In genomic region chr18:58047556-58047882, GRCh38 we compare ENCODE assay signal across 22 cellular contexts. TPM values are rescaled to one million over a fixed set of nuclear protein-coding genes. Genes with fewer than 3 reads are reported as not detected.
DNase-seq lines count a peak whose midpoint lies in the region; ATAC-seq and TF ChIP-seq lines count a peak whose summit lies in the region.
"Had no signal": no experiment of that assay in that cellular context is flagged by ENCODE, and none has a peak within 500 bp of the region (broad histone marks: within the 10 kb centered on the region; RNA-seq: fewer than 3 reads in every experiment).

No MANE protein-coding gene starts in this region.

- BruUV-seq in PC-9 (replicated peaks; lab: Mats Ljungman, UMichigan): no TSS peak

- H3K27ac Mint-ChIP-seq in endodermal cell: no peak overlapping the region
- H3K27ac Mint-ChIP-seq: activated naive CD8-positive, alpha-beta T cell treated with anti-CD3 and anti-CD28 coated beads for 36 hours; activated T-helper 2 cell treated with anti-CD3 and anti-CD28 coated beads, Interferon-gamma antibody, Interleukin-2, Interleukin-4, amounts not matched to agents 10 μg/mL and 5 μg/mL and 100 μg/mL, durations not matched to agents 14 hours and 24 hours and 36 hours; CD4-positive, alpha-beta memory T cell; HFFc6; T-helper 1 cell treated with Interleukin-12 subunit alpha and Interleukin-12 subunit beta and Interleukin-4 antibody, amounts not matched to agents 30 μg/mL and 1 μg/mL, for 36 hours had no signal

- TF ChIP-seq POLR2A in thyroid gland (IDR thresholded peaks at IDR 0.05): no peak

- H3K9me3 Mint-ChIP-seq in endodermal cell: no peaks in the 10 kb centered on the region
- H3K9me3 Mint-ChIP-seq: activated naive CD8-positive, alpha-beta T cell treated with anti-CD3 and anti-CD28 coated beads for 36 hours; activated T-helper 2 cell treated with anti-CD3 and anti-CD28 coated beads, Interferon-gamma antibody, Interleukin-2, Interleukin-4, amounts not matched to agents 10 μg/mL and 5 μg/mL and 100 μg/mL, durations not matched to agents 14 hours and 24 hours and 36 hours; CD4-positive, alpha-beta memory T cell; HFFc6; T-helper 1 cell treated with Interleukin-12 subunit alpha and Interleukin-12 subunit beta and Interleukin-4 antibody, amounts not matched to agents 30 μg/mL and 1 μg/mL, for 36 hours had no signal

- H3F3A ChIP-seq in PC-9 (ENCODE audit: insufficient read depth, low read depth) (peaks cover 35% of the 10 kb centered on the region; the same call in 1 of the 2 replicates), neural cell (ENCODE audit: insufficient read depth, low read length, poor library complexity, severe bottlenecking) (no peaks in the 10 kb centered on the region)

- H3K9ac ChIP-seq in endodermal cell (ENCODE audit: extremely low read depth, low read length, poor library complexity, severe bottlenecking) (no peak overlapping the region), neural cell (ENCODE audit: low read length) (peak overlapping the region; percentile 97)
- H3K9ac ChIP-seq: KMS-11 had no signal

- H2AFZ ChIP-seq in PC-9 (no peak overlapping the region), neural cell (ENCODE audit: low read depth, low read length) (no peak overlapping the region)

- TF ChIP-seq RAD21 in neural cell (conservative IDR thresholded peaks at IDR 0.05): no peak

- no peak overlapping the region for H3K4me3 Mint-ChIP-seq in endodermal cell
- H3K4me3 Mint-ChIP-seq: activated naive CD8-positive, alpha-beta T cell treated with anti-CD3 and anti-CD28 coated beads for 36 hours; HFFc6; T-helper 1 cell treated with Interleukin-12 subunit alpha and Interleukin-12 subunit beta and Interleukin-4 antibody, amounts not matched to agents 30 μg/mL and 1 μg/mL, for 36 hours had no signal

- H4K20me1 ChIP-seq in PC-9 (ENCODE audit: insufficient read depth) (no peaks in the 10 kb centered on the region), neural cell (ENCODE audit: insufficient read depth) (peaks cover 11% of the 10 kb centered on the region)

- no peak for TF ChIP-seq EP300 in neural cell (conservative IDR thresholded peaks at IDR 0.05; ENCODE audit: poor library complexity, severe bottlenecking)

- peak overlapping the region; percentile 81 for H3K4me2 ChIP-seq in PC-9
- peak overlapping the region; percentile 80 for H3K4me2 ChIP-seq in neural cell (ENCODE audit: low read length)
- H3K4me2 ChIP-seq: KMS-11 had no signal

- peaks cover 44% of the 10 kb centered on the region for H3K4me1 ChIP-seq in PC-9 (replicated peaks; ENCODE audit: insufficient read depth)
- peaks cover 8% of the 10 kb centered on the region for H3K4me1 ChIP-seq in endodermal cell (ENCODE audit: control insufficient read depth, insufficient read depth, low read length)
- H3K4me1 ChIP-seq in thyroid gland: peaks cover 25 to 33% of the 10 kb centered on the region in 2 donors
- H3K4me1 ChIP-seq: SJCRH30 had no signal

- intact Hi-C loops in PC-9 (cut with micrococcal nuclease; ENCODE audit: unreplicated experiment): loop anchor here (10.0 kb wide), 1 partner anchor 447 kb away; no protein-coding TSS in a partner anchor
- intact Hi-C loops in thyroid gland (cut with DNase I): loop anchor here (10.0 kb wide), 1 partner anchor 267 kb away; no protein-coding TSS in a partner anchor

- peaks cover 7% of the 10 kb centered on the region; the same call in 1 of the 2 replicates for H3K36me3 ChIP-seq in PC-9 (ENCODE audit: low read depth)
- no peaks in the 10 kb centered on the region for H3K36me3 ChIP-seq in endodermal cell (ENCODE audit: control insufficient read depth, insufficient read depth, low read length)
- H3K36me3 ChIP-seq in neural cell (ENCODE audit: insufficient read depth, low read length): no peaks in the 10 kb centered on the region
- no peaks in the 10 kb centered on the region for H3K36me3 ChIP-seq in thyroid gland
- H3K36me3 ChIP-seq: brain microvascular endothelial cell, SJCRH30 had no signal

- H3K79me2 ChIP-seq in PC-9 (ENCODE audit: low read depth) (peaks cover 80% of the 10 kb centered on the region), neural cell (replicated peaks; ENCODE audit: insufficient read depth, low read length) (peaks cover 73% of the 10 kb centered on the region)

- CTCF ChIA-PET in PC-9 (lab: Charles Lee): no interaction called here

- ATAC-seq in GM19452 (IDR thresholded peaks at IDR 0.05; ENCODE audit: unreplicated experiment): no peak

- peaks cover 48% of the 10 kb centered on the region for H3K4me1 Mint-ChIP-seq in endodermal cell

- H3K9me3 ChIP-seq in PC-9 (ENCODE audit: insufficient read depth, low read depth) (no peaks in the 10 kb centered on the region), endodermal cell (ENCODE audit: control insufficient read depth, low read length) (no peaks in the 10 kb centered on the region), neural cell (ENCODE audit: low read length) (no peaks in the 10 kb centered on the region), thyroid gland (no peaks in the 10 kb centered on the region)
- H3K9me3 ChIP-seq: SJCRH30 had no signal

- H3K4me3 ChIP-seq in PC-9 (peak overlapping the region; percentile 91; the same call in 1 of the 2 replicates), endodermal cell (ENCODE audit: low read length) (no peak overlapping the region), neural cell (ENCODE audit: low read length) (peak overlapping the region; percentile 97), thyroid gland (replicated peaks in 1 of 3) (no peak overlapping the region)
- H3K4me3 ChIP-seq: SJCRH30 had no signal

- peaks cover 4% of the 10 kb centered on the region for H3K27me3 Mint-ChIP-seq in endodermal cell (ENCODE audit: insufficient read depth)
- H3K27me3 Mint-ChIP-seq: activated naive CD8-positive, alpha-beta T cell treated with anti-CD3 and anti-CD28 coated beads for 36 hours had no signal

- WGBS in endodermal cell (ENCODE audit: insufficient coverage in 1 of 2, insufficient read length in 1 of 2), 2 experiments: 100% methylated on average over 2 of the region's 3 CpGs; no CpG with 5 or more reads in 1 of the 2 experiments
- WGBS in thyroid gland, 2 donors: 86 to 87% methylated on average over 3 of the region's 3 CpGs

- no peak for TF ChIP-seq CTCF in PC-9 (conservative IDR thresholded peaks at IDR 0.05)
- peak; percentile 4 for TF ChIP-seq CTCF in endodermal cell (conservative IDR thresholded peaks at IDR 0.05)
- no peak for TF ChIP-seq CTCF in neural cell (IDR thresholded peaks at IDR 0.05; ENCODE audit: poor library complexity, severe bottlenecking)
- TF ChIP-seq CTCF in thyroid gland (IDR thresholded peaks at IDR 0.05): no peak

- no peaks in the 10 kb centered on the region for H3K36me3 Mint-ChIP-seq in endodermal cell (ENCODE audit: low read depth)
- H3K36me3 Mint-ChIP-seq: activated naive CD8-positive, alpha-beta T cell treated with anti-CD3 and anti-CD28 coated beads for 36 hours had no signal

- DNase-seq in PC-9: no peak
- DNase-seq in endodermal cell: no peak
- no peak for DNase-seq in thyroid gland
- no peak for DNase-seq in activated T-cell treated with anti-CD3 and anti-CD28 coated beads, Interleukin-2, amount 50 U/mL, for 48 hours
- DNase-seq in amniotic stem cell (lab: John Stamatoyannopoulos, UW): no peak
- no peak for DNase-seq in NCI-H1048 (lab: John Stamatoyannopoulos, UW)
- DNase-seq: activated CD4-positive, alpha-beta T cell treated with anti-CD3 and anti-CD28 coated beads for 48 hours; activated naive CD8-positive, alpha-beta T cell treated with anti-CD3 and anti-CD28 coated beads for 36 hours; brain microvascular endothelial cell; CD4-positive, alpha-beta memory T cell; DMS79; HFFc6; mammary epithelial cell; NCI-H187; NCI-H774; SJCRH30; stimulated activated CD4-positive, alpha-beta T cell treated with anti-CD3 and anti-CD28 coated beads, Interleukin-1b, Interleukin-23, amount 100 ng/mL, for 48 hours had no signal

- no peaks in the 10 kb centered on the region for H3K27me3 ChIP-seq in PC-9 (ENCODE audit: insufficient read depth, low read depth)
- no peaks in the 10 kb centered on the region for H3K27me3 ChIP-seq in endodermal cell (ENCODE audit: control insufficient read depth, insufficient read depth, low read length, poor library complexity, severe bottlenecking)
- H3K27me3 ChIP-seq in neural cell (ENCODE audit: insufficient read depth, low read depth, low read length): no peaks in the 10 kb centered on the region
- no peaks in the 10 kb centered on the region for H3K27me3 ChIP-seq in thyroid gland
- H3K27me3 ChIP-seq: brain microvascular endothelial cell, SJCRH30 had no signal

- POLR2A ChIA-PET in PC-9 (lab: Charles Lee; ENCODE audit: unreplicated experiment): no interaction called here

- H3K27ac ChIP-seq in PC-9 (no peak overlapping the region), endodermal cell (ENCODE audit: low read depth, low read length) (no peak overlapping the region), neural cell (ENCODE audit: low read length) (peak overlapping the region; percentile 99), thyroid gland (peak overlapping the region in 2 of 3 donors; percentile 88 to 93)
- H3K27ac ChIP-seq: brain microvascular endothelial cell, KMS-11, SJCRH30 had no signal

- H3K9me2 ChIP-seq in PC-9 (ENCODE audit: insufficient read depth) (no peaks in the 10 kb centered on the region), neural cell (ENCODE audit: insufficient read depth, low read length) (no peaks in the 10 kb centered on the region)

TF ChIP-seq in neural cell, 6 proteins besides CTCF, POLR2A, EP300 and RAD21 (continues in another document):
- TF ChIP-seq SMC3 (conservative IDR thresholded peaks at IDR 0.05; ENCODE audit: poor library complexity) (no peak), EZH2 (IDR thresholded peaks at IDR 0.05; ENCODE audit: borderline replicate concordance, insufficient read depth, low read length, poor library complexity, severe bottlenecking) (no peak), MXI1 (conservative IDR thresholded peaks at IDR 0.05; ENCODE audit: poor library complexity, severe bottlenecking) (no peak), TAF1 (IDR thresholded peaks at IDR 0.05; ENCODE audit: low read depth) (no peak)

RNA-seq across cellular contexts. Expression of gene NEDD4L, which starts 3.5 kb away (rescaled TPM):
- total RNA-seq in PC-9 (2021) (57.4 and 58.9 TPM in 2 replicates), endodermal cell (10 to 100 TPM; 70.5 to 75.3 TPM), thyroid gland (100 to 1,000 TPM in 1 of 4 donors, 10 to 100 TPM in 3; 61.5 to 105 (median 78.0) TPM)
- 43.2 TPM for polyA plus RNA-seq in endodermal cell (2013, experiment 1 of 2)
- polyA plus RNA-seq in endodermal cell (2013, experiment 2 of 2): 35.7 TPM
- polyA plus RNA-seq in neural cell: 97.9 and 103 TPM in 2 replicates
- 315 and 494 TPM in 2 replicates for polyA minus RNA-seq in neural cell

Comparison
In these comparisons a context has a peak if more than half of its experiments do, and no peak if none do; other contexts are left out.
1. H3K27ac ChIP-seq: peak in neural cell (single experiment) and thyroid gland (2 of 3); none in PC-9 (single experiment) and endodermal cell (single experiment).
2. H3K4me3 ChIP-seq: peak in PC-9 (single experiment) and neural cell (single experiment); none in endodermal cell (single experiment) and thyroid gland (0 of 3).